ENCODE assay signal across 18 cellular contexts in the genomic region with DNA sequence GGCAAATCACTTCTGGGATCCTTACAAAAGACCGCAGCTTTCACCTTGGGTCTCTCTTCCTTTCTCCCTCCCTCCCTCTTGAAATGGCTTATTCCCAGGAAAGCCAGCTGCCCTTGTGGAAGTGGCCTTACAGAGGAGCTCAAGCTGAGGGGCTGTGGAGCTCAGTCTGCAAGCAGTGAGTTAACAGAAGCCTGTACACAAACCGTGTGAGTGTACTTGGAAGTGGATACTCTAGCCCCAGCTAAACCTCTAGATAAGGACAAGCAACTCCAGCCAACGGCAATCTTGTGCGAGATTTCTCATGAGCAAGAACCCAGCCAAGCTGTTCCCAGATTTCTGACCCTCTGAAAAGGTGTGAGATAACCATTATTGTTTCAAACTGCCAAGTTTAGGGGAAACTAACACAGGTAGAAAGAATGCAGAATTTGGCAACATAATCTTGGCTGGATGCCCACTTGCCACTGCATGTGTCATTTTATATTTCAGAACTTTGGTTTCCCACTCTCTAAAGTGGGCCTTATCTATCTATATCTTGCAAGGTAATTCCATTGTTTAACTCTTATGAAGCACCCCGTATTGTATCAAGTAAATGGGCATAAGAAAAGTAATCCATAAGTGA.
DNase-seq lines count a peak whose midpoint lies in the region; ATAC-seq and TF ChIP-seq lines count a peak whose summit lies in the region.
"Had no signal": no experiment of that assay in that cellular context is flagged by ENCODE, and none has a peak within 500 bp of the region (broad histone marks: within the 10 kb centered on the region; RNA-seq: fewer than 3 reads in every experiment).

No MANE protein-coding gene starts in this region.

- no peak overlapping the region for H3K4me2 ChIP-seq in mesenchymal stem cell (ENCODE audit: low read length, poor library complexity, severe bottlenecking)

- H4K8ac ChIP-seq in mesenchymal stem cell (ENCODE audit: low read length): peak overlapping the region; percentile 24

- H2BK120ac ChIP-seq in mesenchymal stem cell (ENCODE audit: low read depth, low read length): no peak overlapping the region

- peak; percentile 84 for ATAC-seq in WTC11
- ATAC-seq: activated T-cell treated with anti-CD3 and anti-CD28 coated beads, Interleukin-2, amount 50 U/mL, for 72 hours had no signal

- 47% methylated on average over 4 of the region's 5 CpGs for WGBS in mesenchymal stem cell

- POLR2A ChIA-PET in WTC11 (lab: Charles Lee): interaction anchor here (0.6 kb wide), 1 partner anchor 62 kb away, joined by 3 read pairs; no protein-coding TSS in a partner anchor

- no peak overlapping the region for H3K27ac ChIP-seq in mesenchymal stem cell (ENCODE audit: low read length, poor library complexity, severe bottlenecking)
- H3K27ac ChIP-seq: testis had no signal

- H4K91ac ChIP-seq in mesenchymal stem cell (ENCODE audit: low read length): no peak overlapping the region

- H3K4me1 ChIP-seq in mesenchymal stem cell (ENCODE audit: control insufficient read depth, insufficient read depth, low read depth, low read length): no peaks in the 10 kb centered on the region

- H3K36me3 ChIP-seq in mesenchymal stem cell (ENCODE audit: control insufficient read depth in 1 of 2, insufficient read depth in 2 of 2, low read depth in 1 of 2, low read length in 2 of 2): no peaks in the 10 kb centered on the region

- H3K14ac ChIP-seq in mesenchymal stem cell (ENCODE audit: low read length in 2 of 2): peak overlapping the region in 1 of 2 experiments; percentile 7

- no peak overlapping the region for H3K9ac ChIP-seq in mesenchymal stem cell (ENCODE audit: low read length)

- H3K36me3 Mint-ChIP-seq in WTC11: no peaks in the 10 kb centered on the region
- H3K36me3 Mint-ChIP-seq: activated CD4-positive, alpha-beta memory T cell treated with anti-CD3 and anti-CD28 coated beads for 36 hours; CD14-positive monocyte had no signal

- TF ChIP-seq CTCF in WTC11 (IDR thresholded peaks at IDR 0.05): no peak

- DNase-seq in NCI-H2171 treated with DMSO at 0.1 percent for 48 hours (lab: John Stamatoyannopoulos, UW): peak; percentile 25
- DNase-seq in NCI-H2171 (lab: John Stamatoyannopoulos, UW): no peak
- DNase-seq in WTC11 (ENCODE audit: low spot score): peak; percentile 18
- no peak for DNase-seq in mesenchymal stem cell
- no peak for DNase-seq in D341Med (ENCODE audit: low spot score)
- DNase-seq in UCSD-AML1 (lab: John Stamatoyannopoulos, UW; ENCODE audit: unreplicated experiment): no peak
- DNase-seq in activated gamma-delta T cell treated with Interleukin-2 at 50 U/mL for 16 hours: no peak
- DNase-seq: activated CD4-positive, alpha-beta memory T cell treated with anti-CD3 and anti-CD28 coated beads for 36 hours; activated T-cell treated with anti-CD3 and anti-CD28 coated beads, Interleukin-2, amount 50 U/mL, for 72 hours; DMS79 treated with DMSO at 0.1 percent for 48 hours; midbrain; NCI-H1694 treated with DMSO at 0.1 percent for 48 hours; NK-92 treated with Interleukin-12 subunit alpha and Interleukin-12 subunit beta, amount 100 ng/mL, for 24 hours; stimulated activated CD4-positive, alpha-beta T cell treated with anti-CD3 and anti-CD28 coated beads, Interleukin-4, amount 100 ng/mL, for 1 hour; stimulated activated CD8-positive, alpha-beta memory T cell treated with anti-CD3 and anti-CD28 coated beads, Interleukin-4, amount 100 ng/mL, for 48 hours; testis had no signal

- H3K4ac ChIP-seq in mesenchymal stem cell (ENCODE audit: low read depth in 1 of 2, low read length in 2 of 2): no peak overlapping the region

- H3K4me1 Mint-ChIP-seq in WTC11: peaks cover 10% of the 10 kb centered on the region
- H3K4me1 Mint-ChIP-seq: CD14-positive monocyte had no signal

- no peak overlapping the region for H3K4me3 Mint-ChIP-seq in WTC11
- H3K4me3 Mint-ChIP-seq: activated CD4-positive, alpha-beta memory T cell treated with anti-CD3 and anti-CD28 coated beads for 36 hours; activated T-cell treated with anti-CD3 and anti-CD28 coated beads, Interleukin-2, amount 50 U/mL, for 72 hours; CD14-positive monocyte had no signal

- no peaks in the 10 kb centered on the region for H3K27me3 Mint-ChIP-seq in WTC11 (ENCODE audit: low read depth)
- H3K27me3 Mint-ChIP-seq: activated CD4-positive, alpha-beta memory T cell treated with anti-CD3 and anti-CD28 coated beads for 36 hours had no signal

- H2BK15ac ChIP-seq in mesenchymal stem cell (ENCODE audit: low read depth, poor library complexity, severe bottlenecking): no peak overlapping the region

- H2BK5ac ChIP-seq in mesenchymal stem cell (ENCODE audit: low read depth, low read length, poor library complexity, severe bottlenecking): no peak overlapping the region

- no peak overlapping the region for H3K23ac ChIP-seq in mesenchymal stem cell (ENCODE audit: low read length in 2 of 2)

- peak overlapping the region; percentile 85 for H3K27ac Mint-ChIP-seq in WTC11
- H3K27ac Mint-ChIP-seq: activated CD4-positive, alpha-beta memory T cell treated with anti-CD3 and anti-CD28 coated beads for 36 hours; activated T-cell treated with anti-CD3 and anti-CD28 coated beads, Interleukin-2, amount 50 U/mL, for 72 hours; CD14-positive monocyte had no signal

- no peak overlapping the region for H2BK12ac ChIP-seq in mesenchymal stem cell (ENCODE audit: low read length in 2 of 2)

- H3K79me1 ChIP-seq in mesenchymal stem cell (replicated peaks; ENCODE audit: low read length, poor library complexity, severe bottlenecking): no peaks in the 10 kb centered on the region

- no peak for TF ChIP-seq RAD21 in Ishikawa (IDR thresholded peaks at IDR 0.05; ENCODE audit: low read depth)

- no peak overlapping the region for H3K4me3 ChIP-seq in mesenchymal stem cell (ENCODE audit: insufficient read depth in 1 of 2, low read depth in 1 of 2, low read length in 2 of 2)
- H3K4me3 ChIP-seq: testis had no signal

- no peaks in the 10 kb centered on the region for H3K27me3 ChIP-seq in mesenchymal stem cell (ENCODE audit: control insufficient read depth in 1 of 2, insufficient read depth in 1 of 2, low read length in 2 of 2)
- H3K27me3 ChIP-seq: testis had no signal

- H3K9me3 ChIP-seq in mesenchymal stem cell (ENCODE audit: control insufficient read depth, low read length): no peaks in the 10 kb centered on the region
- H3K9me3 ChIP-seq: testis had no signal

- CTCF ChIA-PET in WTC11 (lab: Charles Lee): no interaction called here

- TF ChIP-seq EP300 in Ishikawa (IDR thresholded peaks at IDR 0.05; ENCODE audit: borderline replicate concordance): no peak

- H2AK5ac ChIP-seq in mesenchymal stem cell (ENCODE audit: low read length, severe bottlenecking): no peak overlapping the region

- H3K18ac ChIP-seq in mesenchymal stem cell (ENCODE audit: low read depth in 1 of 2, low read length in 2 of 2): peak overlapping the region in 1 of 2 experiments; percentile 2

- no peaks in the 10 kb centered on the region for H3K9me3 Mint-ChIP-seq in WTC11

- H2AFZ ChIP-seq in mesenchymal stem cell (ENCODE audit: low read depth, low read length): peak overlapping the region; percentile 85

TF ChIP-seq in Ishikawa, 13 proteins besides CTCF, POLR2A, EP300 and RAD21:
- TF ChIP-seq NFIC (IDR thresholded peaks at IDR 0.05) (peak; percentile 58), CEBPB (IDR thresholded peaks at IDR 0.05) (no peak)

TF ChIP-seq in WTC11, 78 proteins besides CTCF, POLR2A, EP300 and RAD21 (continues in another document):
- TF ChIP-seq, protein P1, sequence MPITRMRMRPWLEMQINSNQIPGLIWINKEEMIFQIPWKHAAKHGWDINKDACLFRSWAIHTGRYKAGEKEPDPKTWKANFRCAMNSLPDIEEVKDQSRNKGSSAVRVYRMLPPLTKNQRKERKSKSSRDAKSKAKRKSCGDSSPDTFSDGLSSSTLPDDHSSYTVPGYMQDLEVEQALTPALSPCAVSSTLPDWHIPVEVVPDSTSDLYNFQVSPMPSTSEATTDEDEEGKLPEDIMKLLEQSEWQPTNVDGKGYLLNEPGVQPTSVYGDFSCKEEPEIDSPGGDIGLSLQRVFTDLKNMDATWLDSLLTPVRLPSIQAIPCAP (CRISPR knock-in tag; IDR thresholded peaks at IDR 0.05): no peak
- TF ChIP-seq, protein P2, sequence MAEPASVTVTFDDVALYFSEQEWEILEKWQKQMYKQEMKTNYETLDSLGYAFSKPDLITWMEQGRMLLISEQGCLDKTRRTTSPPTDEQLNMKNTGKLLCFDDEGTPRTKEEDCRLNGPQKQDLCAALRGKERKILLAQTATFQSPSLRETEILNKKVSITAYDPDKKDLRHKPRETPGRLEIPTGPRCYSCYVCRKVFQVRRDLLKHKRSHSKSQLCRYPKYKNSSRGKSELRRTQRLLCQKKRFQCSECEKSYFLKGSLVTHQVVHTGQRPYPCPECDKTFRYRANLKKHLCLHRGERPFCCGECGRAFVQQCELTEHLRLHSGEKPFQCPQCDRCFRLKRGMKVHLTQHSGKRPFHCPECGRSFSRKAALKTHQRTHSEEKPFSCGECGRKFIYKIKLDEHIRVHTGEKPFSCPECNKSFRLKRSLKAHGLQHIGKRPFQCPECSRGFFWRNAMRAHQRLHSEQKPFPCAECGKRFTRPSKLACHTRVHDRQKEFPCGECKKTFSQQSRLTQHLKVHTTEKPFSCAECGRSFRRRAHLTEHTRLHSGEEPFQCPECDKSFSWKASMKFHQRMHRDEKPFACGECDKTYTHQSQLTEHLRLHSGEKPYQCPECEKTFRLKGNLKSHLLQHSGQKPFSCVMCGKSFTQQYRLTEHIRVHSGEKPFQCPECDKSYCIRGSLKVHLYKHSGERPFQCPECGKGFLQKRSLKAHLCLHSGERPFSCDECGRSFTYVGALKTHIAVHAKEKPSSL (CRISPR knock-in tag; conservative IDR thresholded peaks at IDR 0.05): no peak
- TF ChIP-seq, protein P3, sequence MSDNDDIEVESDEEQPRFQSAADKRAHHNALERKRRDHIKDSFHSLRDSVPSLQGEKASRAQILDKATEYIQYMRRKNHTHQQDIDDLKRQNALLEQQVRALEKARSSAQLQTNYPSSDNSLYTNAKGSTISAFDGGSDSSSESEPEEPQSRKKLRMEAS (CRISPR knock-in tag; IDR thresholded peaks at IDR 0.05): no peak
- TF ChIP-seq, protein P4, sequence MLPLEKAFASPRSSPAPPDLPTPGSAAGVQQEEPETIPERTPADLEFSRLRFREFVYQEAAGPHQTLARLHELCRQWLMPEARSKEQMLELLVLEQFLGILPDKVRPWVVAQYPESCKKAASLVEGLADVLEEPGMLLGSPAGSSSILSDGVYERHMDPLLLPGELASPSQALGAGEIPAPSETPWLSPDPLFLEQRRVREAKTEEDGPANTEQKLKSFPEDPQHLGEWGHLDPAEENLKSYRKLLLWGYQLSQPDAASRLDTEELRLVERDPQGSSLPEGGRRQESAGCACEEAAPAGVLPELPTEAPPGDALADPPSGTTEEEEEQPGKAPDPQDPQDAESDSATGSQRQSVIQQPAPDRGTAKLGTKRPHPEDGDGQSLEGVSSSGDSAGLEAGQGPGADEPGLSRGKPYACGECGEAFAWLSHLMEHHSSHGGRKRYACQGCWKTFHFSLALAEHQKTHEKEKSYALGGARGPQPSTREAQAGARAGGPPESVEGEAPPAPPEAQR (CRISPR knock-in tag; IDR thresholded peaks at IDR 0.05): no peak
- TF ChIP-seq MYBL2 (CRISPR knock-in tag; IDR thresholded peaks at IDR 0.05): no peak

Comparison
In these comparisons a context has a peak if more than half of its experiments do, and no peak if none do; other contexts are left out.
1. DNase-seq: peak in NCI-H2171 treated with DMSO at 0.1 percent for 48 hours (single experiment) and WTC11 (single experiment); none in NCI-H2171 (single experiment), mesenchymal stem cell (single experiment), D341Med (single experiment), UCSD-AML1 (single experiment) and activated gamma-delta T cell treated with Interleukin-2 at 50 U/mL for 16 hours (single experiment).